Comparison of ENCODE assay signal across 9 cellular contexts in genomic region chr5:35859101-35859661, GRCh38. TPM values are rescaled to one million over a fixed set of nuclear protein-coding genes. Genes with fewer than 3 reads are reported as not detected.
DNase-seq lines count a peak whose midpoint lies in the region; ATAC-seq, FAIRE-seq and TF ChIP-seq lines count a peak whose summit lies in the region.
"Had no signal": no experiment of that assay in that cellular context is flagged by ENCODE, and none has a peak within 500 bp of the region (broad histone marks: within the 10 kb centered on the region; RNA-seq: fewer than 3 reads in every experiment).

No MANE protein-coding gene starts in this region.

- H3K36me3 Mint-ChIP-seq in CD4-positive, alpha-beta T cell (ENCODE audit: low read depth), result peaks cover 85% of the 10 kb centered on the region

- POLR2A ChIA-PET in CD4-positive, alpha-beta T cell (lab: Charles Lee), result interaction anchor here (0.7 to 15.7 kb wide), 21 partner anchors 8 to 208 kb away, joined by 3 to 576 read pairs (median 14); no protein-coding TSS in a partner anchor

- H3K9me2 ChIP-seq in neural cell (ENCODE audit: insufficient read depth, low read length), result no peaks in the 10 kb centered on the region

- no peaks in the 10 kb centered on the region for H3K9me3 Mint-ChIP-seq in CD4-positive, alpha-beta T cell

- peak overlapping the region; percentile 48 for H3K27ac ChIP-seq in CD4-positive, alpha-beta T cell (ENCODE audit: low read depth, low read length)
- H3K27ac ChIP-seq in neural cell (ENCODE audit: low read length), result peak overlapping the region; percentile 9
- H3K27ac ChIP-seq in pancreas, result no peak overlapping the region
- peak overlapping the region in 1 of 12 donors; percentile 83 for H3K27ac ChIP-seq in heart left ventricle
- no peak overlapping the region for H3K27ac ChIP-seq in gastroesophageal sphincter

- H3K4me1 Mint-ChIP-seq in CD4-positive, alpha-beta T cell (ENCODE audit: low read depth), result peaks cover 73% of the 10 kb centered on the region

- H3K9ac ChIP-seq in neural cell (ENCODE audit: low read length), result no peak overlapping the region

- FAIRE-seq in pancreas (lab: Jason Lieb, UNC), result no peak

- DNase-seq in CD4-positive, alpha-beta T cell, result peak in 3 of 10 experiments; percentile 24 to 41 (median 35)
- DNase-seq in NCI-H1417 treated with DMSO at 0.1 percent for 48 hours (lab: John Stamatoyannopoulos, UW) (peak; percentile 5), astrocyte of the spinal cord (ENCODE audit: low read depth, low spot score) (peak; percentile 44), mucosa of gallbladder (ENCODE audit: low spot score) (no peak), pancreas (no peak), heart left ventricle (no peak)

- H3K36me3 ChIP-seq in neural cell (ENCODE audit: insufficient read depth, low read length) (no peaks in the 10 kb centered on the region), pancreas (no peaks in the 10 kb centered on the region), heart left ventricle (peaks cover 0 to 4% (median 0%) of the 10 kb centered on the region in 9 donors), gastroesophageal sphincter (no peaks in the 10 kb centered on the region)

- CTCF ChIA-PET in CD4-positive, alpha-beta T cell (lab: Charles Lee), result interaction anchor here (1.1 to 5.7 kb wide), 9 partner anchors 8 to 242 kb away, joined by 3 to 39 read pairs (median 5); partner anchors contain the start of gene SPEF2

- H3K27ac Mint-ChIP-seq in CD4-positive, alpha-beta T cell, result peak overlapping the region; percentile 99

- intact Hi-C loops in CD4-positive, alpha-beta T cell (cut with DNase I, micrococcal nuclease), result loop anchor here (1.0 to 5.0 kb wide), 6 partner anchors 66 to 383 kb away; partner anchors contain the start of genes NADK2 (in 1 of the 2) and SPEF2 (in 1 of the 2)
- intact Hi-C loops in pancreas (cut with DNase I) (no loop called here), heart left ventricle (cut with DNase I) (no loop called here)

- H3K4me1 ChIP-seq in pancreas (no peaks in the 10 kb centered on the region), heart left ventricle (peaks cover 0 to 27% (median 0%) of the 10 kb centered on the region in 12 donors), gastroesophageal sphincter (no peaks in the 10 kb centered on the region)

- no peak overlapping the region for H3K4me2 ChIP-seq in neural cell (ENCODE audit: low read length)

- H3K79me2 ChIP-seq in neural cell (replicated peaks; ENCODE audit: insufficient read depth, low read length), result no peaks in the 10 kb centered on the region

- TF ChIP-seq EP300 in neural cell (conservative IDR thresholded peaks at IDR 0.05; ENCODE audit: poor library complexity, severe bottlenecking) (peak; percentile 20), gastroesophageal sphincter (IDR thresholded peaks at IDR 0.05) (no peak)

- H3K4me3 ChIP-seq in astrocyte of the spinal cord (ENCODE audit: low read depth, low read length), result no peak overlapping the region
- H3K4me3 ChIP-seq in neural cell (ENCODE audit: low read length), result no peak overlapping the region
- H3K4me3 ChIP-seq in pancreas, result no peak overlapping the region
- H3K4me3 ChIP-seq in heart left ventricle, result peak overlapping the region in 1 of 12 donors; percentile 50
- peak overlapping the region in 1 of 2 donors; percentile 2 for H3K4me3 ChIP-seq in gastroesophageal sphincter

- 35 to 53% methylated on average over 3 of the region's 3 CpGs for WGBS in pancreas, 2 donors
- 48 to 70% (median 51%) methylated on average over 3 of the region's 3 CpGs for WGBS in heart left ventricle, 4 donors
- 39 to 56% methylated on average over 3 of the region's 3 CpGs for WGBS in gastroesophageal sphincter (ENCODE audit: low coverage in 1 of 2), 2 donors

- H2AFZ ChIP-seq in neural cell (ENCODE audit: low read depth, low read length), result peak overlapping the region; percentile 36

- H3K27me3 Mint-ChIP-seq in CD4-positive, alpha-beta T cell, result no peaks in the 10 kb centered on the region

- H3K4me3 Mint-ChIP-seq in CD4-positive, alpha-beta T cell, result peak overlapping the region; percentile 93

- no peaks in the 10 kb centered on the region for H3K9me3 ChIP-seq in CD4-positive, alpha-beta T cell (ENCODE audit: control insufficient read depth, low read length)
- no peaks in the 10 kb centered on the region for H3K9me3 ChIP-seq in neural cell (ENCODE audit: low read length)
- no peaks in the 10 kb centered on the region for H3K9me3 ChIP-seq in pancreas
- H3K9me3 ChIP-seq in heart left ventricle, result peaks cover 0 to 1% (median 0%) of the 10 kb centered on the region in 12 donors
- no peaks in the 10 kb centered on the region for H3K9me3 ChIP-seq in gastroesophageal sphincter

- peak; percentile 35 for ATAC-seq in CD4-positive, alpha-beta T cell (ENCODE audit: poor library complexity)
- ATAC-seq in pancreas (no peak), heart left ventricle (no peak), gastroesophageal sphincter (no peak)

- no peaks in the 10 kb centered on the region for H3K27me3 ChIP-seq in CD4-positive, alpha-beta T cell (ENCODE audit: control insufficient read depth, insufficient read depth, low read length)
- no peaks in the 10 kb centered on the region for H3K27me3 ChIP-seq in neural cell (ENCODE audit: insufficient read depth, low read depth, low read length)
- H3K27me3 ChIP-seq in pancreas, result no peaks in the 10 kb centered on the region
- no peaks in the 10 kb centered on the region for H3K27me3 ChIP-seq in heart left ventricle
- H3K27me3 ChIP-seq in gastroesophageal sphincter, result no peaks in the 10 kb centered on the region

- no peaks in the 10 kb centered on the region for H3F3A ChIP-seq in neural cell (ENCODE audit: insufficient read depth, low read length, poor library complexity, severe bottlenecking)

- in situ Hi-C loops in astrocyte of the spinal cord (cut with HindIII; ENCODE audit: low sequenced_read_pairs), result no loop called here

- TF ChIP-seq RAD21 in neural cell (conservative IDR thresholded peaks at IDR 0.05), result no peak

- TF ChIP-seq POLR2A in heart left ventricle (IDR thresholded peaks at IDR 0.05) (no peak), gastroesophageal sphincter (IDR thresholded peaks at IDR 0.05) (no peak)

- no peak for TF ChIP-seq CTCF in CD4-positive, alpha-beta T cell (IDR thresholded peaks at IDR 0.05)
- TF ChIP-seq CTCF in astrocyte of the spinal cord (IDR thresholded peaks at IDR 0.05; ENCODE audit: low read depth, low read length), result no peak
- no peak for TF ChIP-seq CTCF in neural cell (IDR thresholded peaks at IDR 0.05; ENCODE audit: poor library complexity, severe bottlenecking)
- TF ChIP-seq CTCF in pancreas (IDR thresholded peaks at IDR 0.05), result no peak
- TF ChIP-seq CTCF in heart left ventricle (IDR thresholded peaks at IDR 0.05), result no peak
- TF ChIP-seq CTCF in gastroesophageal sphincter (IDR thresholded peaks at IDR 0.05), result no peak

- no peaks in the 10 kb centered on the region for H4K20me1 ChIP-seq in neural cell (ENCODE audit: insufficient read depth)

TF ChIP-seq in neural cell, 6 proteins besides CTCF, POLR2A, EP300 and RAD21:
- TF ChIP-seq POLR2AphosphoS5 (IDR thresholded peaks at IDR 0.05), result no peak
- no peak for TF ChIP-seq REST (IDR thresholded peaks at IDR 0.05; ENCODE audit: borderline replicate concordance)
- TF ChIP-seq EZH2 (IDR thresholded peaks at IDR 0.05; ENCODE audit: borderline replicate concordance, insufficient read depth, low read length, poor library complexity, severe bottlenecking), result no peak
- no peak for TF ChIP-seq MXI1 (conservative IDR thresholded peaks at IDR 0.05; ENCODE audit: poor library complexity, severe bottlenecking)
- no peak for TF ChIP-seq SMC3 (conservative IDR thresholded peaks at IDR 0.05; ENCODE audit: poor library complexity)
- no peak for TF ChIP-seq TAF1 (IDR thresholded peaks at IDR 0.05; ENCODE audit: low read depth)

RNA-seq across cellular contexts. Expression of gene IL7R, which starts 2.5 kb away (rescaled TPM):
- total RNA-seq in CD4-positive, alpha-beta T cell, result 100 to 1,000 TPM; 623 to 638 TPM
- polyA plus RNA-seq in neural cell (0.10 TPM in 1 of 2 replicates, not detected in the other), pancreas (under 1 TPM; 0.23 to 0.52 TPM), heart left ventricle (under 1 TPM; 0.27 to 0.82 TPM)
- polyA minus RNA-seq in neural cell, result not detected in 2 replicates
- total RNA-seq in mucosa of gallbladder (34.0 TPM), pancreas (1 to 10 TPM in 4 of 6 donors, under 1 TPM in 2; 0.04 to 3.9 (median 2.3) TPM), heart left ventricle (10 to 100 TPM in 1 of 9 donors, 1 to 10 TPM in 2, under 1 TPM in 6; 0.32 to 12.0 (median 0.61) TPM), gastroesophageal sphincter (10 to 100 TPM in 1 of 4 donors, 1 to 10 TPM in 3; 1.1 to 10.1 (median 4.0) TPM)
- total RNA-seq: NCI-H460 had no signal

Comparison
In these comparisons a context has a peak if more than half of its experiments do, and no peak if none do; other contexts are left out.
1. DNase-seq: peak in NCI-H1417 treated with DMSO at 0.1 percent for 48 hours (single experiment) and astrocyte of the spinal cord (single experiment); none in mucosa of gallbladder (single experiment), pancreas (0 of 6) and heart left ventricle (0 of 5).
2. H3K27ac ChIP-seq: peak in CD4-positive, alpha-beta T cell (single experiment) and neural cell (single experiment); none in pancreas (0 of 4) and gastroesophageal sphincter (0 of 4).
3. RNA of gene IL7R, which starts 2.5 kb away (total RNA-seq): 623 to 638 TPM in CD4-positive, alpha-beta T cell; 34.0 TPM in mucosa of gallbladder (single experiment), 1.1 to 10.1 TPM in gastroesophageal sphincter, 0.04 to 3.9 TPM in pancreas and 0.32 to 12.0 TPM in heart left ventricle; every median in the first group is over 10 times any median in the second.
4. intact Hi-C loops: an anchor here in CD4-positive, alpha-beta T cell (1.0 to 5.0 kb wide); none called in pancreas and heart left ventricle.